9 cellular contexts compared by ENCODE assay signal in the genomic region with DNA sequence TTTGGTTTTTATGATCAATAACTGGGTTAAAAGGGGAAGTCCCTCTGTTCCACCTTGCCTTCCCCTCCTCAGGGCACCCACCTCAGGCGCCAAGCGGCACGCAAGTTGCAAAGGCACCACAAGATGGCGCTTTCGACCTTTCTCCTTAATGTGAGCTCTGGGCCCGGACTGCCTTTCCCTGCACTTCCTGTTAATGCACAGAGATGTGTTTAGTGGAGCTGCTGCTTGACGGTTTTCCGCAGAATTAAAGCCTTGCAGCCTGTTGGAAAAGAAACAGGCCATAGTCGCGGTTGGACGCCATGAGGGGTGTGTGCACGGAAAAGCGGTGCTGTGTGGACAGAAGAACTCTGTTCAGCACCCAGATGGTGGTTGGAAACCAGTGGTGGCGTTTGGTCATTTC. TPM values are rescaled to one million over a fixed set of nuclear protein-coding genes. Genes with fewer than 3 reads are reported as not detected.
DNase-seq lines count a peak whose midpoint lies in the region; ATAC-seq and TF ChIP-seq lines count a peak whose summit lies in the region.
"Had no signal": no experiment of that assay in that cellular context is flagged by ENCODE, and none has a peak within 500 bp of the region (broad histone marks: within the 10 kb centered on the region; RNA-seq: fewer than 3 reads in every experiment).

No MANE protein-coding gene starts in this region.

- no peak overlapping the region for H2BK5ac ChIP-seq in mesendoderm (ENCODE audit: low read length)

- H3K27ac ChIP-seq in dorsolateral prefrontal cortex (no peak overlapping the region), mesendoderm (ENCODE audit: low read depth, low read length) (no peak overlapping the region)

- H3K4ac ChIP-seq in mesendoderm (ENCODE audit: low read depth, low read length) = no peak overlapping the region

- no peak overlapping the region for H3K4me3 Mint-ChIP-seq in activated CD4-positive, alpha-beta T cell treated with anti-CD3 and anti-CD28 coated beads, Interleukin-2, amount 10 ng/mL, durations not matched to agents 24 days and 14 days

- H3K79me2 ChIP-seq in mesendoderm (ENCODE audit: control insufficient read depth, insufficient read depth, low read length) = no peaks in the 10 kb centered on the region

- H3K4me2 ChIP-seq in mesendoderm (ENCODE audit: low read length) = no peak overlapping the region

- peak; percentile 63 to 97 (median 91) for TF ChIP-seq CTCF in dorsolateral prefrontal cortex (IDR thresholded peaks at IDR 0.05 in 54 of 56, conservative IDR thresholded peaks at IDR 0.05 in 2 of 56; ENCODE audit: low read depth in 1 of 56, partially characterized antibody in 56 of 56)

- H3K18ac ChIP-seq in mesendoderm (ENCODE audit: low read length) = no peak overlapping the region

- H3K23ac ChIP-seq in mesendoderm (ENCODE audit: low read length) = peak overlapping the region; percentile 75

- H3K27me3 Mint-ChIP-seq in activated CD4-positive, alpha-beta T cell treated with anti-CD3 and anti-CD28 coated beads, Interleukin-2, amount 10 ng/mL, durations not matched to agents 24 days and 14 days = peaks cover 32% of the 10 kb centered on the region

- DNase-seq in CD1c-positive myeloid dendritic cell (ENCODE audit: extremely low spot score) = peak; percentile 92
- DNase-seq in GM19238 (ENCODE audit: insufficient read length, low spot score) = peak; percentile 77
- DNase-seq in NCI-H446 treated with DMSO at 0.1 percent for 48 hours (lab: John Stamatoyannopoulos, UW) = peak; percentile 22
- peak; percentile 91 for DNase-seq in activated CD4-positive, alpha-beta T cell treated with anti-CD3 and anti-CD28 coated beads, Interleukin-2, amount 10 ng/mL, durations not matched to agents 24 days and 14 days
- peak; percentile 66 to 88 (median 82) for DNase-seq in dorsolateral prefrontal cortex
- DNase-seq in mesendoderm = peak; percentile 89
- DNase-seq in stimulated activated CD8-positive, alpha-beta memory T cell treated with anti-CD3 and anti-CD28 coated beads, Interleukin-7, amount 100 ng/mL, for 1 hour (ENCODE audit: low read depth in 2 of 2) = peak; percentile 9 to 21

- H2BK15ac ChIP-seq in mesendoderm (replicated peaks; ENCODE audit: low read depth) = no peak overlapping the region

- peak overlapping the region in 16 of 59 donors; percentile 6 to 47 (median 20) for H3K4me3 ChIP-seq in dorsolateral prefrontal cortex
- no peak overlapping the region for H3K4me3 ChIP-seq in mesendoderm (ENCODE audit: low read length)

- no peaks in the 10 kb centered on the region for H3K36me3 Mint-ChIP-seq in activated CD4-positive, alpha-beta T cell treated with anti-CD3 and anti-CD28 coated beads, Interleukin-2, amount 10 ng/mL, durations not matched to agents 24 days and 14 days (ENCODE audit: low read depth)

- ATAC-seq in HG03280 (IDR thresholded peaks at IDR 0.05; ENCODE audit: unreplicated experiment) = peak; percentile 95

- no peak overlapping the region for H2AK5ac ChIP-seq in mesendoderm (ENCODE audit: low read length)

- no peak overlapping the region for H2BK120ac ChIP-seq in mesendoderm (ENCODE audit: low read depth, low read length)

- H3K27ac Mint-ChIP-seq in activated CD4-positive, alpha-beta T cell treated with anti-CD3 and anti-CD28 coated beads, Interleukin-2, amount 10 ng/mL, durations not matched to agents 24 days and 14 days = no peak overlapping the region

- peak overlapping the region; percentile 58 for H3K9ac ChIP-seq in mesendoderm (ENCODE audit: low read length)

- peaks cover 2% of the 10 kb centered on the region for H3K4me1 ChIP-seq in mesendoderm (ENCODE audit: control insufficient read depth, low read depth, low read length)

- H3K4me1 Mint-ChIP-seq in activated CD4-positive, alpha-beta T cell treated with anti-CD3 and anti-CD28 coated beads, Interleukin-2, amount 10 ng/mL, durations not matched to agents 24 days and 14 days = peaks cover 5% of the 10 kb centered on the region

- no peaks in the 10 kb centered on the region for H3K9me3 Mint-ChIP-seq in activated CD4-positive, alpha-beta T cell treated with anti-CD3 and anti-CD28 coated beads, Interleukin-2, amount 10 ng/mL, durations not matched to agents 24 days and 14 days

- no CpG with 5 or more reads among the region's 14 CpGs for WGBS in mesendoderm (ENCODE audit: extremely low coverage, insufficient coverage, low lambda C conversion rate)

- H3K79me1 ChIP-seq in mesendoderm (ENCODE audit: low read length) = no peaks in the 10 kb centered on the region

- peak overlapping the region; percentile 84 for H3K56ac ChIP-seq in mesendoderm (ENCODE audit: low read length)

- no peaks in the 10 kb centered on the region for H3K36me3 ChIP-seq in mesendoderm (ENCODE audit: control insufficient read depth, insufficient read depth, low read length)

- peaks cover 0 to 30% (median 8%) of the 10 kb centered on the region in 45 donors for H3K27me3 ChIP-seq in dorsolateral prefrontal cortex
- H3K27me3 ChIP-seq in mesendoderm (ENCODE audit: insufficient read depth, low read length, poor library complexity) = peaks cover 1% of the 10 kb centered on the region

- intact Hi-C loops in activated CD4-positive, alpha-beta T cell treated with anti-CD3 and anti-CD28 coated beads, Interleukin-2, amount 10 ng/mL, durations not matched to agents 24 days and 14 days (cut with micrococcal nuclease) = loop anchor here (2.0 kb wide), 1 partner anchor 270 kb away; no protein-coding TSS in a partner anchor
- intact Hi-C loops in dorsolateral prefrontal cortex (cut with DNase I) = loop anchor here (1.0 to 5.0 kb wide), 3 partner anchors 269 to 326 kb away; no protein-coding TSS in a partner anchor

- no peak overlapping the region for H4K8ac ChIP-seq in mesendoderm (ENCODE audit: low read depth, low read length)

- H4K5ac ChIP-seq in mesendoderm (ENCODE audit: low read length) = peak overlapping the region; percentile 90

RNA-seq across cellular contexts. Expression of gene CXCL14, which starts 17.9 kb away (rescaled TPM):
- total RNA-seq in activated CD4-positive, alpha-beta T cell treated with anti-CD3 and anti-CD28 coated beads, Interleukin-2, amount 10 ng/mL, durations not matched to agents 24 days and 14 days = not detected in 2 replicates
- total RNA-seq in dorsolateral prefrontal cortex = 100 to 1,000 TPM in 3 of 120 experiments, 10 to 100 TPM in 116, 1 to 10 TPM in 1; 8.6 to 119 (median 41.0) TPM
- 25.5 TPM for polyA plus RNA-seq in mesendoderm (2013, experiment 1 of 2)
- 27.4 TPM for polyA plus RNA-seq in mesendoderm (2013, experiment 2 of 2)
- total RNA-seq: activated CD8-positive, alpha-beta memory T cell treated with anti-CD3 and anti-CD28 coated beads for 36 hours had no signal

RNA-seq across cellular contexts. Expression of gene NEUROG1, which starts 25.1 kb away (rescaled TPM):
- not detected in 2 replicates for total RNA-seq in activated CD4-positive, alpha-beta T cell treated with anti-CD3 and anti-CD28 coated beads, Interleukin-2, amount 10 ng/mL, durations not matched to agents 24 days and 14 days
- not detected for total RNA-seq in dorsolateral prefrontal cortex
- polyA plus RNA-seq in mesendoderm (2013, experiment 1 of 2) = not detected
- not detected for polyA plus RNA-seq in mesendoderm (2013, experiment 2 of 2)
- total RNA-seq: activated CD8-positive, alpha-beta memory T cell treated with anti-CD3 and anti-CD28 coated beads for 36 hours had no signal

Comparison
In these comparisons a context has a peak if more than half of its experiments do, and no peak if none do; other contexts are left out.
1. DNase-seq: peak in every context shown above with its lines; median percentile 92 in CD1c-positive myeloid dendritic cell; 91 in activated CD4-positive, alpha-beta T cell treated with anti-CD3 and anti-CD28 coated beads, Interleukin-2, amount 10 ng/mL, durations not matched to agents 24 days and 14 days; 89 in mesendoderm; 82 in dorsolateral prefrontal cortex; 77 in GM19238; 22 in NCI-H446 treated with DMSO at 0.1 percent for 48 hours; 15 in stimulated activated CD8-positive, alpha-beta memory T cell treated with anti-CD3 and anti-CD28 coated beads, Interleukin-7, amount 100 ng/mL, for 1 hour.